ENCODE assay signal across 8 cellular contexts in the genomic region with DNA sequence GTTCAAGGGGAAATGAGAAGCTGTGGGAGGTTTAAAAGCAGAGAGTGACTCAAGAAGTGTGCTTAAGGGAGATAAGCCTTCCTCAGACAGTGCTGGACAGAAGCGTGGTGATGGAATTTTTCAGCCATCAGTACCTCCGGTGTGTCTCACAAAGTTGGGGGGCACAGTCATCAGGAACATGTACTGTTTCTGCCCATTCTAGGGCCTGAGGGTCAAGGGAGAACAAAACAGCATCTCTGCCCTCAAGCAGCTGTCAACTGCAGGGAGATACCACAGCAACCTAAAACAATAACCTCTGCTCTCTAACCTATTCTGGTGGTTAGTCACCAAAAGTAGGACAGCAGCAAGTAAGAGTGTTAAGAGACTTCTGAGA. TPM values are rescaled to one million over a fixed set of nuclear protein-coding genes. Genes with fewer than 3 reads are reported as not detected.
DNase-seq lines count a peak whose midpoint lies in the region; ATAC-seq and TF ChIP-seq lines count a peak whose summit lies in the region.

No MANE protein-coding gene starts in this region.

- no peak overlapping the region for H3K4ac ChIP-seq in trophoblast cell (ENCODE audit: low read depth, low read length)

- ATAC-seq in GM18868 (IDR thresholded peaks at IDR 0.05; ENCODE audit: unreplicated experiment) (peak; percentile 22), HG03280 (IDR thresholded peaks at IDR 0.05; ENCODE audit: unreplicated experiment) (peak; percentile 31), left lobe of liver (no peak)

- H4K8ac ChIP-seq in trophoblast cell (ENCODE audit: low read depth, low read length), result no peak overlapping the region

- intact Hi-C loops in left ventricle myocardium inferior (cut with micrococcal nuclease), result no loop called here

- H3K18ac ChIP-seq in trophoblast cell (ENCODE audit: low read length), result no peak overlapping the region

- no CpG with 5 or more reads among the region's 2 CpGs for WGBS in trophoblast cell (ENCODE audit: extremely low coverage, insufficient coverage, insufficient read length)

- H2BK5ac ChIP-seq in trophoblast cell (ENCODE audit: low read depth, low read length, poor library complexity), result no peak overlapping the region

- H4K12ac ChIP-seq in trophoblast cell (ENCODE audit: low read depth, low read length), result no peak overlapping the region

- H3K9ac ChIP-seq in adipocyte (ENCODE audit: low read length) (peak overlapping the region; percentile 65), trophoblast cell (ENCODE audit: low read length) (no peak overlapping the region)

- peaks cover 42% of the 10 kb centered on the region for H3K4me1 ChIP-seq in adipocyte (ENCODE audit: control insufficient read depth, insufficient read depth, low read length)
- peaks cover 17 to 22% of the 10 kb centered on the region in 2 experiments for H3K4me1 ChIP-seq in trophoblast cell (ENCODE audit: control insufficient read depth in 1 of 2, insufficient read depth in 2 of 2, low read length in 2 of 2)
- no peaks in the 10 kb centered on the region for H3K4me1 ChIP-seq in left ventricle myocardium inferior

- DNase-seq in adipocyte (ENCODE audit: low read depth), result peak; percentile 18
- peak in 1 of 2 donors; percentile 13 for DNase-seq in trophoblast cell
- no peak for DNase-seq in 8988T
- no peak for DNase-seq in stimulated activated CD4-positive, alpha-beta T cell treated with anti-CD3 and anti-CD28 coated beads, Interleukin-1b, Interleukin-23, amount 100 ng/mL, for 48 hours
- no peak for DNase-seq in left ventricle myocardium inferior
- no peak for DNase-seq in left lobe of liver (ENCODE audit: low spot score)

- peaks cover 2% of the 10 kb centered on the region for H3K79me2 ChIP-seq in trophoblast cell (ENCODE audit: control insufficient read depth, insufficient read depth, low read length, poor library complexity)

- no peak for TF ChIP-seq CTCF in left ventricle myocardium inferior (IDR thresholded peaks at IDR 0.05; ENCODE audit: borderline replicate concordance)

- H3K27ac ChIP-seq in trophoblast cell (ENCODE audit: low read depth, low read length), result peak overlapping the region; percentile 88
- H3K27ac ChIP-seq in left ventricle myocardium inferior (replicated peaks), result no peak overlapping the region

- H2AFZ ChIP-seq in trophoblast cell (ENCODE audit: insufficient read depth, low read length, poor library complexity), result no peak overlapping the region

- H2BK12ac ChIP-seq in trophoblast cell (ENCODE audit: low read length), result no peak overlapping the region

- H3K23ac ChIP-seq in trophoblast cell (ENCODE audit: low read length), result no peak overlapping the region

- H3K79me1 ChIP-seq in trophoblast cell (ENCODE audit: low read length), result peaks cover 12% of the 10 kb centered on the region

- H3K4me2 ChIP-seq in trophoblast cell (ENCODE audit: low read length), result no peak overlapping the region

- no peak overlapping the region for H4K91ac ChIP-seq in trophoblast cell (ENCODE audit: low read depth, low read length)

- peak overlapping the region; percentile 61 for H3K4me3 ChIP-seq in adipocyte (ENCODE audit: low read length)
- no peak overlapping the region for H3K4me3 ChIP-seq in trophoblast cell (ENCODE audit: low read depth, low read length)
- H3K4me3 ChIP-seq in left ventricle myocardium inferior, result no peak overlapping the region

- no peak overlapping the region for H3K14ac ChIP-seq in trophoblast cell (ENCODE audit: low read length)

- H2BK120ac ChIP-seq in trophoblast cell (ENCODE audit: insufficient read depth, low read length, poor library complexity), result peak overlapping the region; percentile 35

- H3K36me3 ChIP-seq in adipocyte (ENCODE audit: control insufficient read depth, insufficient read depth, low read length, severe bottlenecking), result no peaks in the 10 kb centered on the region
- peaks cover 2% of the 10 kb centered on the region in 2 experiments for H3K36me3 ChIP-seq in trophoblast cell (ENCODE audit: control insufficient read depth in 1 of 2, insufficient read depth in 2 of 2, low read length in 2 of 2)
- no peaks in the 10 kb centered on the region for H3K36me3 ChIP-seq in left ventricle myocardium inferior

- H3K9me3 ChIP-seq in adipocyte (ENCODE audit: control insufficient read depth, low read length) (no peaks in the 10 kb centered on the region), trophoblast cell (ENCODE audit: insufficient read depth, low read depth, low read length) (no peaks in the 10 kb centered on the region), left ventricle myocardium inferior (replicated peaks) (peaks cover 10% of the 10 kb centered on the region)

- no peaks in the 10 kb centered on the region for H3K27me3 ChIP-seq in adipocyte (replicated peaks; ENCODE audit: control insufficient read depth, insufficient read depth, low read length)
- H3K27me3 ChIP-seq in trophoblast cell (ENCODE audit: insufficient read depth, low read length), result no peaks in the 10 kb centered on the region
- no peaks in the 10 kb centered on the region for H3K27me3 ChIP-seq in left ventricle myocardium inferior (ENCODE audit: low read depth)

- H2AK5ac ChIP-seq in trophoblast cell (ENCODE audit: low read length), result no peak overlapping the region

RNA-seq across cellular contexts. Expression of a gene that starts 2.0 kb away (rescaled TPM):
- 20.0 and 21.6 TPM in 2 replicates for polyA plus RNA-seq in trophoblast cell (2013)
- total RNA-seq in left ventricle myocardium inferior, result 8.3 TPM
- total RNA-seq in left lobe of liver, result 6.3 TPM
